Comparison of ENCODE assay signal across 1 cellular context in genomic region chr15:91263632-91264477, GRCh38.
TF ChIP-seq lines count a peak whose summit lies in the region.

No MANE protein-coding gene starts in this region.

TF ChIP-seq in GM23338, 12 proteins besides CTCF, POLR2A, EP300 and RAD21 (continued from another document):
- TF ChIP-seq ZNF462 (CRISPR knock-in tag; IDR thresholded peaks at IDR 0.05), result no peak
- no peak for TF ChIP-seq CREB1 (CRISPR knock-in tag; IDR thresholded peaks at IDR 0.05; ENCODE audit: low read depth)
- no peak for TF ChIP-seq NANOG (IDR thresholded peaks at IDR 0.05; ENCODE audit: borderline replicate concordance)
- TF ChIP-seq ZNF331 (CRISPR knock-in tag; IDR thresholded peaks at IDR 0.05; ENCODE audit: low read depth), result no peak
- no peak for TF ChIP-seq REST (IDR thresholded peaks at IDR 0.05; ENCODE audit: unreplicated experiment)
- no peak for TF ChIP-seq EZH2 (IDR thresholded peaks at IDR 0.05; ENCODE audit: low read depth, unreplicated experiment)
- no peak for TF ChIP-seq STAT1 (IDR thresholded peaks at IDR 0.05; ENCODE audit: unreplicated experiment)
